1 cellular context compared by ENCODE assay signal in genomic region chr1:26169201-26169600, GRCh38.
TF ChIP-seq lines count a peak whose summit lies in the region.

No MANE protein-coding gene starts in this region.

TF ChIP-seq in K562, 482 proteins besides CTCF, POLR2A, EP300 and RAD21:
- TF ChIP-seq GTF2E2 (tag; IDR thresholded peaks at IDR 0.05): peak; percentile 64; the same call in 1 of the 2 replicates
- TF ChIP-seq ZNF511 (CRISPR knock-in tag; IDR thresholded peaks at IDR 0.05): peak; percentile 38; the same call in 1 of the 2 replicates
- no peak for TF ChIP-seq NR1H2 (CRISPR knock-in tag; IDR thresholded peaks at IDR 0.05)
- no peak for TF ChIP-seq MCM7 (IDR thresholded peaks at IDR 0.05)
- no peak for TF ChIP-seq CBFB (CRISPR knock-in tag; IDR thresholded peaks at IDR 0.05)
- TF ChIP-seq, protein P1, sequence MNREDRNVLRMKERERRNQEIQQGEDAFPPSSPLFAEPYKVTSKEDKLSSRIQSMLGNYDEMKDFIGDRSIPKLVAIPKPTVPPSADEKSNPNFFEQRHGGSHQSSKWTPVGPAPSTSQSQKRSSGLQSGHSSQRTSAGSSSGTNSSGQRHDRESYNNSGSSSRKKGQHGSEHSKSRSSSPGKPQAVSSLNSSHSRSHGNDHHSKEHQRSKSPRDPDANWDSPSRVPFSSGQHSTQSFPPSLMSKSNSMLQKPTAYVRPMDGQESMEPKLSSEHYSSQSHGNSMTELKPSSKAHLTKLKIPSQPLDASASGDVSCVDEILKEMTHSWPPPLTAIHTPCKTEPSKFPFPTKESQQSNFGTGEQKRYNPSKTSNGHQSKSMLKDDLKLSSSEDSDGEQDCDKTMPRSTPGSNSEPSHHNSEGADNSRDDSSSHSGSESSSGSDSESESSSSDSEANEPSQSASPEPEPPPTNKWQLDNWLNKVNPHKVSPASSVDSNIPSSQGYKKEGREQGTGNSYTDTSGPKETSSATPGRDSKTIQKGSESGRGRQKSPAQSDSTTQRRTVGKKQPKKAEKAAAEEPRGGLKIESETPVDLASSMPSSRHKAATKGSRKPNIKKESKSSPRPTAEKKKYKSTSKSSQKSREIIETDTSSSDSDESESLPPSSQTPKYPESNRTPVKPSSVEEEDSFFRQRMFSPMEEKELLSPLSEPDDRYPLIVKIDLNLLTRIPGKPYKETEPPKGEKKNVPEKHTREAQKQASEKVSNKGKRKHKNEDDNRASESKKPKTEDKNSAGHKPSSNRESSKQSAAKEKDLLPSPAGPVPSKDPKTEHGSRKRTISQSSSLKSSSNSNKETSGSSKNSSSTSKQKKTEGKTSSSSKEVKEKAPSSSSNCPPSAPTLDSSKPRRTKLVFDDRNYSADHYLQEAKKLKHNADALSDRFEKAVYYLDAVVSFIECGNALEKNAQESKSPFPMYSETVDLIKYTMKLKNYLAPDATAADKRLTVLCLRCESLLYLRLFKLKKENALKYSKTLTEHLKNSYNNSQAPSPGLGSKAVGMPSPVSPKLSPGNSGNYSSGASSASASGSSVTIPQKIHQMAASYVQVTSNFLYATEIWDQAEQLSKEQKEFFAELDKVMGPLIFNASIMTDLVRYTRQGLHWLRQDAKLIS (CRISPR knock-in tag; IDR thresholded peaks at IDR 0.05): no peak
- 0 out of 2 replicates have a peak, but pooled peaks have one; percentile 63 for TF ChIP-seq ZNF12 (CRISPR knock-in tag; IDR thresholded peaks at IDR 0.05)
- no peak for TF ChIP-seq SRF (CRISPR knock-in tag; IDR thresholded peaks at IDR 0.05)
- TF ChIP-seq, protein P2, sequence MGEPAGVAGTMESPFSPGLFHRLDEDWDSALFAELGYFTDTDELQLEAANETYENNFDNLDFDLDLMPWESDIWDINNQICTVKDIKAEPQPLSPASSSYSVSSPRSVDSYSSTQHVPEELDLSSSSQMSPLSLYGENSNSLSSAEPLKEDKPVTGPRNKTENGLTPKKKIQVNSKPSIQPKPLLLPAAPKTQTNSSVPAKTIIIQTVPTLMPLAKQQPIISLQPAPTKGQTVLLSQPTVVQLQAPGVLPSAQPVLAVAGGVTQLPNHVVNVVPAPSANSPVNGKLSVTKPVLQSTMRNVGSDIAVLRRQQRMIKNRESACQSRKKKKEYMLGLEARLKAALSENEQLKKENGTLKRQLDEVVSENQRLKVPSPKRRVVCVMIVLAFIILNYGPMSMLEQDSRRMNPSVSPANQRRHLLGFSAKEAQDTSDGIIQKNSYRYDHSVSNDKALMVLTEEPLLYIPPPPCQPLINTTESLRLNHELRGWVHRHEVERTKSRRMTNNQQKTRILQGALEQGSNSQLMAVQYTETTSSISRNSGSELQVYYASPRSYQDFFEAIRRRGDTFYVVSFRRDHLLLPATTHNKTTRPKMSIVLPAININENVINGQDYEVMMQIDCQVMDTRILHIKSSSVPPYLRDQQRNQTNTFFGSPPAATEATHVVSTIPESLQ (CRISPR knock-in tag; IDR thresholded peaks at IDR 0.05): 0 out of 2 replicates have a peak, but pooled peaks have one; percentile 48
- peak; percentile 26 for TF ChIP-seq TBP (optimal IDR thresholded peaks at IDR 0.05; ENCODE audit: low read depth, low read length)
